ENCODE assay signal across 1 cellular context in the genomic region with DNA sequence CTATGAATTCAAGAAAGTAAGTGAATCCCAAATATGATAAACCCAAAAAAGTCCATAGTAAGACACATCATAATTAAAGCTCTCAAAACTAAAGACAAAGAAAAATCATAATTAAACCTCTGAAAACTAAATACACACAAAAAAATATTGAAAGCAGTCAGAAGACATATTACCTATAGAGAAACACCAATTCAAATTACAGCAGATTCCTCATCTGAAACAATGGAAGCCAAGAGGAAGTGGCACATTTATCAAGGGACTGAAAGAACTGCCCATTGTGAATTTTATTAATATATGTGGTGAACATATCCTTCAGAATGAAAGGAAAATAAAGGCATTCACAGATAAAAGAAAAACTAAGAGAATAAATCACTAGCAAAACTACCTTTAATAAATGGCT.
TF ChIP-seq lines count a peak whose summit lies in the region.

No MANE protein-coding gene starts in this region.

TF ChIP-seq in A549, 52 proteins besides CTCF, POLR2A, EP300 and RAD21 (continued from another document):
- no peak for TF ChIP-seq USF2 (IDR thresholded peaks at IDR 0.05)
- no peak for TF ChIP-seq CEBPB (IDR thresholded peaks at IDR 0.05)
- no peak for TF ChIP-seq NR3C1 (IDR thresholded peaks at IDR 0.05)
- TF ChIP-seq FOSL2 (IDR thresholded peaks at IDR 0.05): no peak
- TF ChIP-seq FOSL2 (CRISPR knock-in tag; IDR thresholded peaks at IDR 0.05): no peak
- TF ChIP-seq, protein P1, sequence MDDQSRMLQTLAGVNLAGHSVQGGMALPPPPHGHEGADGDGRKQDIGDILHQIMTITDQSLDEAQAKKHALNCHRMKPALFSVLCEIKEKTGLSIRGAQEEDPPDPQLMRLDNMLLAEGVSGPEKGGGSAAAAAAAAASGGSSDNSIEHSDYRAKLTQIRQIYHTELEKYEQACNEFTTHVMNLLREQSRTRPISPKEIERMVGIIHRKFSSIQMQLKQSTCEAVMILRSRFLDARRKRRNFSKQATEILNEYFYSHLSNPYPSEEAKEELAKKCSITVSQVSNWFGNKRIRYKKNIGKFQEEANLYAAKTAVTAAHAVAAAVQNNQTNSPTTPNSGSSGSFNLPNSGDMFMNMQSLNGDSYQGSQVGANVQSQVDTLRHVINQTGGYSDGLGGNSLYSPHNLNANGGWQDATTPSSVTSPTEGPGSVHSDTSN (IDR thresholded peaks at IDR 0.05): no peak
- no peak for TF ChIP-seq NPAS2 (CRISPR knock-in tag; IDR thresholded peaks at IDR 0.05; ENCODE audit: borderline replicate concordance)
- no peak for TF ChIP-seq RARB (CRISPR knock-in tag; IDR thresholded peaks at IDR 0.05)
- TF ChIP-seq CHD4 (IDR thresholded peaks at IDR 0.05; ENCODE audit: borderline replicate concordance): no peak
